Comparison of ENCODE assay signal across 29 cellular contexts in the genomic region with DNA sequence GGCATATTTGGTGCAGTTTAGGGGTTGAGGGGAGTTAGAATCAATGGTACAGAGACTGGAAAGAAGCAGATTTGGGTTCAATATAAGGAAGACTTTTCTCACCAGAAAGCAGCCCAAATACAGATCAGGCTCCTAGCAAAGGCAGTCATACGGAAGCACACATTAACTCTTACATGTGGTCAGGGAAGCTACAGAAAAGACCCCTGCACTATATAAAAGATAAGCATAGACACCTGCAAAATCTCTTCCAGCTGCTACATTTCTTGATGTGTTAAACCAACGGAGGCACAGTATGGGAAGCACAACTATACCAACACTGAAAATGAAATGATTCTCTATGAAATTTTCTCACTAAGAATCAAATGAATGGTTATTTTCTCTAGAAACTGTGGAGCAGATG.
"Had no signal": no experiment of that assay in that cellular context is flagged by ENCODE, and none has a peak within 500 bp of the region (broad histone marks: within the 10 kb centered on the region; RNA-seq: fewer than 3 reads in every experiment).

No MANE protein-coding gene starts in this region.

- H3K4me3 ChIP-seq: colonic mucosa, coronary artery, dorsolateral prefrontal cortex, esophagus muscularis mucosa, esophagus squamous epithelium, gastrocnemius medialis, gastroesophageal sphincter, heart left ventricle, heart right ventricle had no signal

- FAIRE-seq: colon, endometrium, endothelial cell of umbilical vein, frontal cortex had no signal

- H3K27ac ChIP-seq: colonic mucosa, coronary artery, dorsolateral prefrontal cortex, epithelial cell of prostate, esophagus muscularis mucosa, esophagus squamous epithelium, foreskin keratinocyte, gastrocnemius medialis, gastroesophageal sphincter, heart left ventricle, heart right ventricle had no signal

- H3K9me3 ChIP-seq: colonic mucosa, esophagus muscularis mucosa, esophagus squamous epithelium, gastrocnemius medialis, gastroesophageal sphincter, heart left ventricle, heart right ventricle had no signal

- ATAC-seq: effector memory CD8-positive, alpha-beta T cell; esophagus mucosa; foreskin keratinocyte; gastrocnemius medialis; gastroesophageal sphincter; heart left ventricle; heart right ventricle had no signal

- H3K27me3 ChIP-seq: colonic mucosa, dorsolateral prefrontal cortex, esophagus muscularis mucosa, esophagus squamous epithelium, foreskin keratinocyte, gastrocnemius medialis, gastroesophageal sphincter, heart left ventricle, heart right ventricle had no signal

- H3K4me1 Mint-ChIP-seq: endodermal cell had no signal

- H3K36me3 ChIP-seq: colonic mucosa, esophagus muscularis mucosa, esophagus squamous epithelium, gastrocnemius medialis, gastroesophageal sphincter, heart left ventricle, heart right ventricle had no signal

- H3K4me3 Mint-ChIP-seq: dendritic cell treated with granulocyte-macrophage colony-stimulating factor and Interleukin-4, amounts not matched to agents 40 ng/mL and 50 ng/mL, for 4 days; effector memory CD8-positive, alpha-beta T cell; endodermal cell had no signal

- H3K27ac Mint-ChIP-seq: dendritic cell treated with granulocyte-macrophage colony-stimulating factor and Interleukin-4, amounts not matched to agents 40 ng/mL and 50 ng/mL, for 4 days; effector memory CD8-positive, alpha-beta T cell; endodermal cell had no signal

- H3K27me3 Mint-ChIP-seq: dendritic cell treated with granulocyte-macrophage colony-stimulating factor and Interleukin-4, amounts not matched to agents 40 ng/mL and 50 ng/mL, for 4 days; effector memory CD8-positive, alpha-beta T cell had no signal

- DNase-seq: colonic mucosa; cortex of kidney; dermis blood vessel endothelial cell; dorsolateral prefrontal cortex; effector CD4-positive, alpha-beta T cell; effector CD8-positive, alpha-beta T cell; effector memory CD4-positive, alpha-beta T cell; effector memory CD8-positive, alpha-beta T cell; endodermal cell; erythroblast; esophagus squamous epithelium; foreskin fibroblast; foreskin keratinocyte; foreskin melanocyte; gastrocnemius medialis; glutamatergic neuron; head of caudate nucleus; heart left ventricle; heart right ventricle had no signal

- H3K4me1 ChIP-seq: colonic mucosa, esophagus muscularis mucosa, esophagus squamous epithelium, foreskin keratinocyte, gastrocnemius medialis, gastroesophageal sphincter, heart left ventricle, heart right ventricle had no signal

- H3K9me3 Mint-ChIP-seq: dendritic cell treated with granulocyte-macrophage colony-stimulating factor and Interleukin-4, amounts not matched to agents 40 ng/mL and 50 ng/mL, for 4 days; effector memory CD8-positive, alpha-beta T cell; endodermal cell had no signal
